Comparison of ENCODE assay signal across 1 cellular context in genomic region chr21:36204980-36205379, GRCh38.
TF ChIP-seq lines count a peak whose summit lies in the region.

No MANE protein-coding gene starts in this region.

TF ChIP-seq in IMR-90, 13 proteins besides CTCF, POLR2A, EP300 and RAD21 (continued from another document):
- TF ChIP-seq ELK1 (IDR thresholded peaks at IDR 0.05; ENCODE audit: borderline replicate concordance, low read depth, low read length): no peak
